In genomic region chr7:93921607-93922446, GRCh38 we compare ENCODE assay signal across 7 cellular contexts. TPM values are rescaled to one million over a fixed set of nuclear protein-coding genes. Genes with fewer than 3 reads are reported as not detected.
DNase-seq lines count a peak whose midpoint lies in the region; FAIRE-seq and TF ChIP-seq lines count a peak whose summit lies in the region.

Gene GNG11, plus strand, starts transcription at chr7:93921735. Its CDS starts 403 bp downstream, at chr7:93922138.

- H2AFZ ChIP-seq in neural cell (ENCODE audit: low read depth, low read length), result no peak within 1 kb of the TSS

- H3K27ac Mint-ChIP-seq in activated naive CD4-positive, alpha-beta T cell treated with anti-CD3 and anti-CD28 coated beads, Interleukin-2, amount 10 ng/mL, durations not matched to agents 7 days and 5 days, result no peak within 1 kb of the TSS
- H3K27ac Mint-ChIP-seq in type B pancreatic cell, result no peak within 1 kb of the TSS

- TF ChIP-seq POLR2A in H54 (IDR thresholded peaks at IDR 0.05; ENCODE audit: low read depth, low read length), result peak; percentile 24; the same call in 1 of the 2 replicates

- no peaks in the 10 kb centered on the region for H3K9me2 ChIP-seq in neural cell (ENCODE audit: insufficient read depth, low read length)

- CTCF ChIA-PET in activated naive CD4-positive, alpha-beta T cell treated with anti-CD3 and anti-CD28 coated beads, Interleukin-2, amount 10 ng/mL, durations not matched to agents 7 days and 5 days (lab: Charles Lee), result interaction anchor here (1.1 kb wide), 1 partner anchor 19 kb away, joined by 3 read pairs; no protein-coding TSS in a partner anchor

- in situ Hi-C loops in GM13977 (cut with MboI; ENCODE audit: low pct_unique_long_range_greater_than_20kb, low sequenced_read_pairs, unreplicated experiment), result no loop called here

- FAIRE-seq in H54 (lab: Jason Lieb, UNC), result peak; percentile 93

- no peak for TF ChIP-seq EP300 in neural cell (conservative IDR thresholded peaks at IDR 0.05; ENCODE audit: poor library complexity, severe bottlenecking)

- H3K9ac ChIP-seq in neural cell (ENCODE audit: low read length), result no peak within 1 kb of the TSS

- no peaks in the 10 kb centered on the region for H3K36me3 Mint-ChIP-seq in activated naive CD4-positive, alpha-beta T cell treated with anti-CD3 and anti-CD28 coated beads, Interleukin-2, amount 10 ng/mL, durations not matched to agents 7 days and 5 days
- peaks cover 5% of the 10 kb centered on the region for H3K36me3 Mint-ChIP-seq in type B pancreatic cell

- no peaks in the 10 kb centered on the region for H3K9me3 Mint-ChIP-seq in activated naive CD4-positive, alpha-beta T cell treated with anti-CD3 and anti-CD28 coated beads, Interleukin-2, amount 10 ng/mL, durations not matched to agents 7 days and 5 days
- no peaks in the 10 kb centered on the region for H3K9me3 Mint-ChIP-seq in type B pancreatic cell

- DNase-seq in GM13977 (ENCODE audit: low spot score) (peak; percentile 31), H54 (ENCODE audit: insufficient read length, low spot score) (peak; percentile 52), MV-4-11 (lab: John Stamatoyannopoulos, UW) (peak; percentile 11), globus pallidus (ENCODE audit: low spot score) (peak; percentile 49), type B pancreatic cell (ENCODE audit: extremely low spot score, unreplicated experiment) (peak; percentile 72)
- peak; percentile 30 for DNase-seq in activated naive CD4-positive, alpha-beta T cell treated with anti-CD3 and anti-CD28 coated beads, Interleukin-2, amount 10 ng/mL, durations not matched to agents 7 days and 5 days

- no peaks in the 10 kb centered on the region for H3K9me3 ChIP-seq in neural cell (ENCODE audit: low read length)

- peaks cover 8% of the 10 kb centered on the region for H3K27me3 ChIP-seq in neural cell (ENCODE audit: insufficient read depth, low read depth, low read length)

- H3K4me3 Mint-ChIP-seq in activated naive CD4-positive, alpha-beta T cell treated with anti-CD3 and anti-CD28 coated beads, Interleukin-2, amount 10 ng/mL, durations not matched to agents 7 days and 5 days, result peak within 1 kb of the TSS; percentile 45
- peak within 1 kb of the TSS; percentile 87 for H3K4me3 Mint-ChIP-seq in type B pancreatic cell

- H3K4me3 ChIP-seq in neural cell (ENCODE audit: low read length), result peak within 1 kb of the TSS; percentile 52

- no peak within 1 kb of the TSS for H3K4me2 ChIP-seq in neural cell (ENCODE audit: low read length)

- H3K27ac ChIP-seq in neural cell (ENCODE audit: low read length), result no peak within 1 kb of the TSS

- peaks cover 20% of the 10 kb centered on the region for H3K27me3 Mint-ChIP-seq in activated naive CD4-positive, alpha-beta T cell treated with anti-CD3 and anti-CD28 coated beads, Interleukin-2, amount 10 ng/mL, durations not matched to agents 7 days and 5 days
- H3K27me3 Mint-ChIP-seq in type B pancreatic cell, result peaks cover 31% of the 10 kb centered on the region

- no peaks in the 10 kb centered on the region for H4K20me1 ChIP-seq in neural cell (ENCODE audit: insufficient read depth)

- H3K36me3 ChIP-seq in neural cell (ENCODE audit: insufficient read depth, low read length), result no peaks in the 10 kb centered on the region

- no peak for TF ChIP-seq RAD21 in neural cell (conservative IDR thresholded peaks at IDR 0.05)

- TF ChIP-seq CTCF in GM13977 (IDR thresholded peaks at IDR 0.05; ENCODE audit: extremely low read depth, insufficient read depth, missing control alignments), result peak; percentile 16
- no peak for TF ChIP-seq CTCF in neural cell (IDR thresholded peaks at IDR 0.05; ENCODE audit: poor library complexity, severe bottlenecking)
- no peak for TF ChIP-seq CTCF in type B pancreatic cell (conservative IDR thresholded peaks at IDR 0.05)

- H3F3A ChIP-seq in neural cell (ENCODE audit: insufficient read depth, low read length, poor library complexity, severe bottlenecking), result no peaks in the 10 kb centered on the region

- H3K79me2 ChIP-seq in neural cell (replicated peaks; ENCODE audit: insufficient read depth, low read length), result no peaks in the 10 kb centered on the region

- peaks cover 2% of the 10 kb centered on the region for H3K4me1 Mint-ChIP-seq in activated naive CD4-positive, alpha-beta T cell treated with anti-CD3 and anti-CD28 coated beads, Interleukin-2, amount 10 ng/mL, durations not matched to agents 7 days and 5 days
- peaks cover 17% of the 10 kb centered on the region for H3K4me1 Mint-ChIP-seq in type B pancreatic cell (ENCODE audit: unreplicated experiment)

TF ChIP-seq in neural cell, 6 proteins besides CTCF, POLR2A, EP300 and RAD21:
- TF ChIP-seq MXI1 (conservative IDR thresholded peaks at IDR 0.05; ENCODE audit: poor library complexity, severe bottlenecking) (no peak), POLR2AphosphoS5 (IDR thresholded peaks at IDR 0.05) (no peak), REST (IDR thresholded peaks at IDR 0.05; ENCODE audit: borderline replicate concordance) (no peak), EZH2 (IDR thresholded peaks at IDR 0.05; ENCODE audit: borderline replicate concordance, insufficient read depth, low read length, poor library complexity, severe bottlenecking) (no peak), SMC3 (conservative IDR thresholded peaks at IDR 0.05; ENCODE audit: poor library complexity) (no peak), TAF1 (IDR thresholded peaks at IDR 0.05; ENCODE audit: low read depth) (no peak)

RNA-seq across cellular contexts. Expression of gene GNG11, which starts in this region (rescaled TPM):
- 0.16 and 0.25 TPM in 2 replicates for polyA plus RNA-seq in neural cell
- polyA minus RNA-seq in neural cell, result not detected in 2 replicates
- total RNA-seq in type B pancreatic cell (ENCODE audit: low replicate concordance), result 6.7 TPM in 1 of 2 replicates, not detected in the other

Comparison
In these comparisons a context has a peak if more than half of its experiments do, and no peak if none do; other contexts are left out.
1. DNase-seq: peak in every context shown above with its lines; median percentile 72 in type B pancreatic cell; 52 in H54; 49 in globus pallidus; 31 in GM13977; 30 in activated naive CD4-positive, alpha-beta T cell treated with anti-CD3 and anti-CD28 coated beads, Interleukin-2, amount 10 ng/mL, durations not matched to agents 7 days and 5 days; 11 in MV-4-11.